Comparison of ENCODE assay signal across 33 cellular contexts in genomic region chr10:83968052-83968451, GRCh38.
A peak's percentile ranks its signal among the peaks of the same experiment; 100 is the strongest.
DNase-seq lines count a peak whose midpoint lies in the region; ATAC-seq, FAIRE-seq and TF ChIP-seq lines count a peak whose summit lies in the region.
"Had no signal": no experiment of that assay in that cellular context is flagged by ENCODE, and none has a peak within 500 bp of the region (broad histone marks: within the 10 kb centered on the region; RNA-seq: fewer than 3 reads in every experiment).

No MANE protein-coding gene starts in this region.

- no peak for TF ChIP-seq POLR2A in HepG2 (IDR thresholded peaks at IDR 0.05; ENCODE audit: insufficient read depth in 1 of 2, low read depth in 2 of 2, low read length in 2 of 2)
- TF ChIP-seq POLR2A in right lobe of liver (IDR thresholded peaks at IDR 0.05): no peak
- no peak for TF ChIP-seq POLR2A in K562 (conservative IDR thresholded peaks at IDR 0.05)

- H3K36me3 ChIP-seq in HepG2 (replicated peaks in 1 of 2; ENCODE audit: control insufficient read depth in 1 of 2, insufficient read depth in 2 of 2, low read length in 2 of 2): no peaks in the 10 kb centered on the region
- H3K36me3 ChIP-seq in right lobe of liver: no peaks in the 10 kb centered on the region
- H3K36me3 ChIP-seq in K562 (ENCODE audit: control insufficient read depth, insufficient read depth, low read length): no peaks in the 10 kb centered on the region
- H3K36me3 ChIP-seq: BE2C; BLaER1; BLaER1 treated with 17β-estradiol and CSF1 and Interleukin-3, amounts not matched to agents 10 nM and 100 nM had no signal

- no peak overlapping the region for H3K27ac ChIP-seq in HepG2 (ENCODE audit: extremely low read length, insufficient read depth, low read length)
- no peak overlapping the region for H3K27ac ChIP-seq in right lobe of liver
- H3K27ac ChIP-seq in K562 (ENCODE audit: extremely low read depth, low read depth, low read length): no peak overlapping the region
- H3K27ac ChIP-seq: 22Rv1; A549; BLaER1; BLaER1 treated with 17β-estradiol and CSF1 and Interleukin-3, amounts not matched to agents 10 nM and 100 nM; C4-2B had no signal

- no peak overlapping the region for H2AFZ ChIP-seq in HepG2 (ENCODE audit: low read length)
- H2AFZ ChIP-seq in K562 (ENCODE audit: low read depth, low read length): no peak overlapping the region

- CTCF ChIA-PET in HepG2 (lab: Yijun Ruan, JAX; ENCODE audit: low intra/inter-chr PET ratio, low total read pairs) (no interaction called here), K562 (lab: Yijun Ruan, JAX; ENCODE audit: low intra/inter-chr PET ratio) (no interaction called here)

- H3K9me3 ChIP-seq in HepG2 (ENCODE audit: low read length) (no peaks in the 10 kb centered on the region), right lobe of liver (no peaks in the 10 kb centered on the region), K562 (replicated peaks; ENCODE audit: control insufficient read depth, insufficient read depth, low read depth, low read length) (no peaks in the 10 kb centered on the region)
- H3K9me3 ChIP-seq: A549; BE2C; BLaER1; BLaER1 treated with 17β-estradiol and CSF1 and Interleukin-3, amounts not matched to agents 10 nM and 100 nM; Caco-2 had no signal

- intact Hi-C loops in HepG2 (cut with micrococcal nuclease; ENCODE audit: unreplicated experiment): no loop called here
- intact Hi-C loops in right lobe of liver (cut with DNase I): no loop called here
- intact Hi-C loops in K562 (cut with micrococcal nuclease): no loop called here

- H3K4me1 ChIP-seq in HepG2 (ENCODE audit: insufficient read depth, low read length): no peaks in the 10 kb centered on the region
- no peaks in the 10 kb centered on the region for H3K4me1 ChIP-seq in right lobe of liver
- H3K4me1 ChIP-seq in K562 (replicated peaks in 1 of 2; ENCODE audit: control insufficient read depth in 2 of 2, insufficient read depth in 2 of 2, low read length in 2 of 2): no peaks in the 10 kb centered on the region
- H3K4me1 ChIP-seq: A549, BE2C, BLaER1, Caco-2 had no signal

- H3K79me2 ChIP-seq in HepG2 (ENCODE audit: insufficient read depth, low read length) (no peaks in the 10 kb centered on the region), K562 (ENCODE audit: control insufficient read depth, insufficient read depth, low read length) (no peaks in the 10 kb centered on the region)

- FAIRE-seq in HepG2 (lab: Jason Lieb, UNC): no peak
- FAIRE-seq in K562 (lab: Jason Lieb, UNC): no peak
- FAIRE-seq: A204.1, A549, D721Med had no signal

- H3K4me2 ChIP-seq in HepG2 (ENCODE audit: low read depth, low read length) (no peak overlapping the region), K562 (ENCODE audit: insufficient read depth, low read length) (no peak overlapping the region)
- H3K4me2 ChIP-seq: A549; BLaER1; BLaER1 treated with 17β-estradiol and CSF1 and Interleukin-3, amounts not matched to agents 10 nM and 100 nM had no signal

- no peaks in the 10 kb centered on the region for H3K9me1 ChIP-seq in K562 (ENCODE audit: control insufficient read depth, insufficient read depth, low read length)

- TF ChIP-seq RAD21 in HepG2 (CRISPR knock-in tag; IDR thresholded peaks at IDR 0.05) (no peak), K562 (CRISPR knock-in tag; conservative IDR thresholded peaks at IDR 0.05 in 1 of 2, IDR thresholded peaks at IDR 0.05 in 1 of 2) (no peak)

- TF ChIP-seq EP300 in HepG2 (IDR thresholded peaks at IDR 0.05; ENCODE audit: low read depth in 2 of 2, low read length in 2 of 2): no peak
- TF ChIP-seq EP300 in HepG2 (CRISPR knock-in tag; IDR thresholded peaks at IDR 0.05; ENCODE audit: borderline replicate concordance): no peak
- TF ChIP-seq EP300 in K562 (IDR thresholded peaks at IDR 0.05; ENCODE audit: low read length): no peak

- TF ChIP-seq CTCF in HepG2 (CRISPR knock-in tag; IDR thresholded peaks at IDR 0.05) (no peak), right lobe of liver (IDR thresholded peaks at IDR 0.05) (no peak), K562 (IDR thresholded peaks at IDR 0.05 in 2 of 3, conservative IDR thresholded peaks at IDR 0.05 in 1 of 3; ENCODE audit: insufficient read depth in 2 of 3, low read depth in 1 of 3, low read length in 3 of 3) (no peak)

- POLR2A ChIA-PET in HepG2 (lab: Yijun Ruan, JAX): no interaction called here
- POLR2A ChIA-PET in K562 (lab: Yijun Ruan, JAX): no interaction called here

- no peak overlapping the region for H3K9ac ChIP-seq in HepG2 (ENCODE audit: insufficient read depth, low read depth, low read length)
- H3K9ac ChIP-seq in K562 (ENCODE audit: insufficient read depth in 1 of 2, low read depth in 2 of 2, low read length in 2 of 2): no peak overlapping the region
- H3K9ac ChIP-seq: BLaER1; BLaER1 treated with 17β-estradiol and CSF1 and Interleukin-3, amounts not matched to agents 10 nM and 100 nM had no signal

- 7% methylated on average over 4 of the region's 4 CpGs for WGBS in HepG2 (ENCODE audit: low lambda C conversion rate)
- WGBS in right lobe of liver (ENCODE audit: insufficient coverage, low coverage, low lambda C conversion rate, missing lambda C conversion rate): 65% methylated on average over 3 of the region's 4 CpGs
- WGBS in K562 (ENCODE audit: insufficient coverage, low coverage, missing lambda C conversion rate): 0% methylated on average over 4 of the region's 4 CpGs

- in situ Hi-C loops in HepG2 (cut with HindIII; ENCODE audit: extremely low pct_ligation_motif_present, low pct_unique_long_range_greater_than_20kb): no loop called here
- in situ Hi-C loops in K562 (cut with MboI): no loop called here

- DNase-seq in HepG2 (ENCODE audit: low spot score): no peak
- no peak for DNase-seq in right lobe of liver
- peak; percentile 2 for DNase-seq in NAMALWA (ENCODE audit: low spot score)
- no peak for DNase-seq in K562 (ENCODE audit: extremely low read depth in 1 of 4, low spot score in 3 of 4)
- no peak for DNase-seq in NCI-H2171 treated with DMSO at 0.1 percent for 48 hours (lab: John Stamatoyannopoulos, UW)
- DNase-seq: 8988T; ACHN; AML-193; BE2C; C1 segment of cervical spinal cord; Caco-2; Calu3; CD4-positive, alpha-beta memory T cell; CD4-positive, alpha-beta T cell; CD4-positive, CD25-positive, alpha-beta regulatory T cell; CD8-positive, alpha-beta memory T cell; CD8-positive, alpha-beta T cell; COR-L47; DMS 273 treated with DMSO at 0.1 percent for 48 hours; DMS153; DMS53; DMS79; DMS79 treated with DMSO at 0.1 percent for 48 hours; DND-41; EL had no signal

- H3K4me3 ChIP-seq in HepG2 (replicated peaks in 1 of 3; ENCODE audit: insufficient read depth in 1 of 3, low read depth in 2 of 3, low read length in 3 of 3): no peak overlapping the region
- no peak overlapping the region for H3K4me3 ChIP-seq in right lobe of liver
- no peak overlapping the region for H3K4me3 ChIP-seq in K562
- H3K4me3 ChIP-seq: A549; BLaER1; BLaER1 treated with 17β-estradiol and CSF1 and Interleukin-3, amounts not matched to agents 10 nM and 100 nM had no signal

- H4K20me1 ChIP-seq in HepG2 (ENCODE audit: insufficient read depth, low read length) (no peaks in the 10 kb centered on the region), K562 (replicated peaks; ENCODE audit: control insufficient read depth, insufficient read depth, low read length) (no peaks in the 10 kb centered on the region; the same call in 1 of the 2 replicates)
- H4K20me1 ChIP-seq: BLaER1; BLaER1 treated with 17β-estradiol and CSF1 and Interleukin-3, amounts not matched to agents 10 nM and 100 nM had no signal

- H3K27me3 ChIP-seq in HepG2 (ENCODE audit: control insufficient read depth in 1 of 2, insufficient read depth in 2 of 2, low read length in 2 of 2) (no peaks in the 10 kb centered on the region), right lobe of liver (no peaks in the 10 kb centered on the region), K562 (ENCODE audit: control insufficient read depth in 2 of 2, insufficient read depth in 2 of 2, low read length in 2 of 2) (no peaks in the 10 kb centered on the region)
- H3K27me3 ChIP-seq: BE2C; BLaER1; BLaER1 treated with 17β-estradiol and CSF1 and Interleukin-3, amounts not matched to agents 10 nM and 100 nM had no signal

- no peak for ATAC-seq in HepG2
- ATAC-seq in right lobe of liver: no peak
- ATAC-seq in K562: no peak
- no peak for ATAC-seq in HG03280 (IDR thresholded peaks at IDR 0.05; ENCODE audit: unreplicated experiment)
- ATAC-seq: A549; CD8-positive, alpha-beta T cell had no signal

- no TSS peak for BruUV-seq in HepG2 (replicated peaks; lab: Mats Ljungman, UMichigan)
- BruUV-seq in K562 (replicated peaks; lab: Mats Ljungman, UMichigan): no TSS peak

TF ChIP-seq in HepG2, 621 proteins besides CTCF, POLR2A, EP300 and RAD21:
- no peak for TF ChIP-seq ZNF713 (CRISPR knock-in tag; IDR thresholded peaks at IDR 0.05)
- peak; percentile 94 for TF ChIP-seq ATF7 (IDR thresholded peaks at IDR 0.05)
- no peak for TF ChIP-seq ATF7 (CRISPR knock-in tag; IDR thresholded peaks at IDR 0.05)
- TF ChIP-seq CREB1 (IDR thresholded peaks at IDR 0.05): peak; percentile 92
- no peak for TF ChIP-seq CREB1 (CRISPR knock-in tag; IDR thresholded peaks at IDR 0.05)

TF ChIP-seq in K562, 482 proteins besides CTCF, POLR2A, EP300 and RAD21 (continues in another document):
- no peak for TF ChIP-seq CBX3 (IDR thresholded peaks at IDR 0.05; ENCODE audit: borderline replicate concordance in 1 of 2, low read length in 2 of 2)
